In genomic region chr10:93319096-93319495, GRCh38 we compare ENCODE assay signal across 24 cellular contexts.
"Had no signal": no experiment of that assay in that cellular context is flagged by ENCODE, and none has a peak within 500 bp of the region (broad histone marks: within the 10 kb centered on the region; RNA-seq: fewer than 3 reads in every experiment).

No MANE protein-coding gene starts in this region.

- H3K27me3 ChIP-seq: hepatocyte, testis, tibial nerve, upper lobe of right lung, vagina had no signal

- H3K27me3 Mint-ChIP-seq: dendritic cell treated with granulocyte-macrophage colony-stimulating factor and Interleukin-4, amounts not matched to agents 40 ng/mL and 50 ng/mL, for 4 days; stimulated activated naive CD8-positive, alpha-beta T cell treated with anti-CD3 and anti-CD28 coated beads, Interleukin-15, Interleukin-2, amounts not matched to agents 100 ng/mL and 50 ng/mL, for 24 hours had no signal

- H3K4me1 Mint-ChIP-seq: memory B cell; naive B cell; stimulated activated memory B cell treated with anti-CD40 and anti-IgM and Interleukin-4, amounts not matched to agents 10 μg/mL and 1 μg/mL and 100 μg/mL, for 72 hours had no signal

- H3K9me3 Mint-ChIP-seq: dendritic cell treated with granulocyte-macrophage colony-stimulating factor and Interleukin-4, amounts not matched to agents 40 ng/mL and 50 ng/mL, for 4 days; effector memory CD8-positive, alpha-beta T cell; memory B cell; naive B cell; nephron; stimulated activated memory B cell treated with anti-CD40 and anti-IgM and Interleukin-4, amounts not matched to agents 10 μg/mL and 1 μg/mL and 100 μg/mL, for 72 hours; stimulated activated naive CD8-positive, alpha-beta T cell treated with anti-CD3 and anti-CD28 coated beads, Interleukin-15, Interleukin-2, amounts not matched to agents 100 ng/mL and 50 ng/mL, for 24 hours had no signal

- H3K4me3 Mint-ChIP-seq: dendritic cell treated with granulocyte-macrophage colony-stimulating factor and Interleukin-4, amounts not matched to agents 40 ng/mL and 50 ng/mL, for 4 days; effector memory CD8-positive, alpha-beta T cell; memory B cell; naive B cell; nephron; stimulated activated memory B cell treated with anti-CD40 and anti-IgM and Interleukin-4, amounts not matched to agents 10 μg/mL and 1 μg/mL and 100 μg/mL, for 72 hours; stimulated activated naive CD8-positive, alpha-beta T cell treated with anti-CD3 and anti-CD28 coated beads, Interleukin-15, Interleukin-2, amounts not matched to agents 100 ng/mL and 50 ng/mL, for 24 hours had no signal

- H3K4me3 ChIP-seq: hepatocyte, left ventricle myocardium inferior, lower lobe of right lung, spleen, testis, tibial nerve, upper lobe of right lung, vagina had no signal

- H2AFZ ChIP-seq: hepatocyte had no signal

- DNase-seq: effector memory CD8-positive, alpha-beta T cell; erythroblast; foreskin melanocyte; head of caudate nucleus; kidney; left cardiac atrium; left ventricle myocardium inferior; lower lobe of right lung; naive B cell; posterior cingulate gyrus; spleen; stimulated activated CD4-positive, alpha-beta T cell treated with anti-CD3 and anti-CD28 coated beads, Interleukin-15, amount 100 ng/mL, for 24 hours; stimulated activated CD4-positive, alpha-beta T cell treated with anti-CD3 and anti-CD28 coated beads, Interleukin-1b, Interleukin-23, amount 100 ng/mL, for 48 hours; stimulated activated CD4-positive, alpha-beta T cell treated with anti-CD3 and anti-CD28 coated beads, Interleukin-4, amount 100 ng/mL, for 24 hours; testis; upper lobe of right lung had no signal

- H3K4me2 ChIP-seq: hepatocyte had no signal

- H3K27ac Mint-ChIP-seq: dendritic cell treated with granulocyte-macrophage colony-stimulating factor and Interleukin-4, amounts not matched to agents 40 ng/mL and 50 ng/mL, for 4 days; effector memory CD8-positive, alpha-beta T cell; memory B cell; naive B cell; stimulated activated memory B cell treated with anti-CD40 and anti-IgM and Interleukin-4, amounts not matched to agents 10 μg/mL and 1 μg/mL and 100 μg/mL, for 72 hours; stimulated activated naive CD8-positive, alpha-beta T cell treated with anti-CD3 and anti-CD28 coated beads, Interleukin-15, Interleukin-2, amounts not matched to agents 100 ng/mL and 50 ng/mL, for 24 hours had no signal

- H3K36me3 Mint-ChIP-seq: memory B cell; naive B cell; stimulated activated memory B cell treated with anti-CD40 and anti-IgM and Interleukin-4, amounts not matched to agents 10 μg/mL and 1 μg/mL and 100 μg/mL, for 72 hours had no signal

- H3K27ac ChIP-seq: hepatocyte, left ventricle myocardium inferior, lower lobe of right lung, spleen, testis, upper lobe of right lung, vagina had no signal

- H3K9me3 ChIP-seq: left ventricle myocardium inferior, lower lobe of right lung, spleen, testis, tibial nerve, upper lobe of right lung, vagina had no signal

- H3K4me1 ChIP-seq: left ventricle myocardium inferior, lower lobe of right lung, testis, upper lobe of right lung, vagina had no signal

- H3K79me2 ChIP-seq: hepatocyte had no signal
